18 cellular contexts compared by ENCODE assay signal in the genomic region with DNA sequence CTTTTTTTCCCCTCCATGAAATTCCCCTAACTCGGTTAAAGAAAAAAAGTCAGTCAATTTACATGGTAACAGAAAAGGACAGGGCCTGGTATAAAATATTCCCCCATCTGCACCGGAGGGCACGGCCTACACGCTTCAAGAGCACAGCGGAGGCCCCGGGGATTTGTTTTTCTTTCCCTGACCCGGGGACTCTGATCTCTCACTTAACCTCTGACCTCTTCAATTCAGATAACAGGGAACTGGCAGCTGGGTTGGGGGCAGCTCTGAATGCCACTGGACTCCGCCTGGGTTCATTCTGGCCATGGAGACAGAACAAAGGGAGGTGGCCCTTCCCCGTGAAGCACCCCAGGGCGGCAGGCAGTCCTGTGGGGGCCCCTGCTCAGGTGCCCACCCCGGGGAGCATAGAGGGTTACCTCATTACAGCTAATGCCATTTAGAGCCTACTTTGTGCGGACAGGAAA.
DNase-seq lines count a peak whose midpoint lies in the region; ATAC-seq and TF ChIP-seq lines count a peak whose summit lies in the region.
"Had no signal": no experiment of that assay in that cellular context is flagged by ENCODE, and none has a peak within 500 bp of the region (broad histone marks: within the 10 kb centered on the region; RNA-seq: fewer than 3 reads in every experiment).

No MANE protein-coding gene starts in this region.

- no peak for TF ChIP-seq POLR2A in gastroesophageal sphincter (IDR thresholded peaks at IDR 0.05)

- peak overlapping the region; percentile 78 to 94 (median 89) for H3K27ac Mint-ChIP-seq in nephron
- peak overlapping the region; percentile 92 for H3K27ac Mint-ChIP-seq in type B pancreatic cell
- H3K27ac Mint-ChIP-seq: activated CD4-positive, alpha-beta T cell treated with anti-CD3 and anti-CD28 coated beads, Interleukin-2, amount 10 ng/mL, durations not matched to agents 24 days and 14 days; CD4-positive, CD25-positive, alpha-beta regulatory T cell; memory B cell had no signal

- TF ChIP-seq CTCF in gastroesophageal sphincter (IDR thresholded peaks at IDR 0.05) = no peak
- no peak for TF ChIP-seq CTCF in nephron (IDR thresholded peaks at IDR 0.05; ENCODE audit: unreplicated experiment in 3 of 3)
- no peak for TF ChIP-seq CTCF in type B pancreatic cell (conservative IDR thresholded peaks at IDR 0.05)
- no peak for TF ChIP-seq CTCF in brain microvascular endothelial cell (IDR thresholded peaks at IDR 0.05; ENCODE audit: low read depth, low read length, missing control alignments)

- in situ Hi-C loops in brain microvascular endothelial cell (cut with HindIII; ENCODE audit: low pct_ligation_motif_present, low sequenced_read_pairs) = no loop called here

- no peaks in the 10 kb centered on the region for H3K9me3 ChIP-seq in gastroesophageal sphincter
- H3K9me3 ChIP-seq: gastrocnemius medialis, thyroid gland had no signal

- no peaks in the 10 kb centered on the region for H3K9me3 Mint-ChIP-seq in nephron
- H3K9me3 Mint-ChIP-seq in type B pancreatic cell = no peaks in the 10 kb centered on the region
- H3K9me3 Mint-ChIP-seq: activated CD4-positive, alpha-beta T cell treated with anti-CD3 and anti-CD28 coated beads, Interleukin-2, amount 10 ng/mL, durations not matched to agents 24 days and 14 days; CD4-positive, CD25-positive, alpha-beta regulatory T cell; memory B cell had no signal

- ATAC-seq in gastroesophageal sphincter = no peak
- ATAC-seq in GM21381 (IDR thresholded peaks at IDR 0.05; ENCODE audit: unreplicated experiment) = no peak
- ATAC-seq in GM18498 (IDR thresholded peaks at IDR 0.05; ENCODE audit: unreplicated experiment) = no peak
- ATAC-seq: gastrocnemius medialis had no signal

- H3K36me3 Mint-ChIP-seq in nephron (ENCODE audit: low read depth) = no peaks in the 10 kb centered on the region
- H3K36me3 Mint-ChIP-seq in type B pancreatic cell = no peaks in the 10 kb centered on the region
- H3K36me3 Mint-ChIP-seq: CD4-positive, CD25-positive, alpha-beta regulatory T cell had no signal

- no peak for TF ChIP-seq EP300 in gastroesophageal sphincter (IDR thresholded peaks at IDR 0.05)

- H3K27me3 Mint-ChIP-seq in nephron (ENCODE audit: low read depth) (peaks cover 16% of the 10 kb centered on the region), type B pancreatic cell (peaks cover 3% of the 10 kb centered on the region)
- H3K27me3 Mint-ChIP-seq: activated CD4-positive, alpha-beta T cell treated with anti-CD3 and anti-CD28 coated beads, Interleukin-2, amount 10 ng/mL, durations not matched to agents 24 days and 14 days; CD4-positive, CD25-positive, alpha-beta regulatory T cell had no signal

- WGBS in gastroesophageal sphincter (ENCODE audit: low coverage in 1 of 2), 2 donors = 81 to 85% methylated on average over 4 to 6 of the region's 12 CpGs

- no peak overlapping the region for H3K4me3 ChIP-seq in gastroesophageal sphincter
- H3K4me3 ChIP-seq in brain microvascular endothelial cell (ENCODE audit: low read depth, low read length) = no peak overlapping the region
- H3K4me3 ChIP-seq: gastrocnemius medialis, thyroid gland had no signal

- H3K27me3 ChIP-seq in gastroesophageal sphincter = no peaks in the 10 kb centered on the region
- H3K27me3 ChIP-seq in brain microvascular endothelial cell (replicated peaks) = no peaks in the 10 kb centered on the region
- H3K27me3 ChIP-seq: gastrocnemius medialis, thyroid gland had no signal

- DNase-seq in NCI-H2227 treated with DMSO at 0.1 percent for 48 hours (lab: John Stamatoyannopoulos, UW) (peak; percentile 1), NCI-H2227 (lab: John Stamatoyannopoulos, UW; ENCODE audit: unreplicated experiment) (no peak), type B pancreatic cell (ENCODE audit: extremely low spot score, unreplicated experiment) (no peak), brain microvascular endothelial cell (no peak)
- DNase-seq: activated CD4-positive, alpha-beta T cell treated with anti-CD3 and anti-CD28 coated beads, Interleukin-2, amount 10 ng/mL, durations not matched to agents 24 days and 14 days; activated CD8-positive, alpha-beta memory T cell treated with anti-CD3 and anti-CD28 coated beads, Interleukin-2, amount 50 U/mL, for 48 hours; CD4-positive, CD25-positive, alpha-beta regulatory T cell; DND-41; gastrocnemius medialis; NCI-H2029; NCI-H510A had no signal

- peak overlapping the region in 3 of 4 donors; percentile 25 to 59 (median 57) for H3K27ac ChIP-seq in gastroesophageal sphincter
- H3K27ac ChIP-seq in brain microvascular endothelial cell = no peak overlapping the region
- H3K27ac ChIP-seq: 22Rv1, gastrocnemius medialis, thyroid gland had no signal

- H3K4me1 Mint-ChIP-seq in nephron = peaks cover 34% of the 10 kb centered on the region
- peaks cover 55% of the 10 kb centered on the region for H3K4me1 Mint-ChIP-seq in type B pancreatic cell (ENCODE audit: unreplicated experiment)
- H3K4me1 Mint-ChIP-seq: memory B cell had no signal

- H3K4me1 ChIP-seq in gastroesophageal sphincter = peaks cover 0 to 22% (median 9%) of the 10 kb centered on the region in 3 donors
- H3K4me1 ChIP-seq: gastrocnemius medialis, thyroid gland had no signal

- H3K36me3 ChIP-seq in gastroesophageal sphincter = no peaks in the 10 kb centered on the region
- H3K36me3 ChIP-seq in brain microvascular endothelial cell (replicated peaks) = no peaks in the 10 kb centered on the region
- H3K36me3 ChIP-seq: gastrocnemius medialis, thyroid gland had no signal

- H3K4me3 Mint-ChIP-seq in nephron (no peak overlapping the region), type B pancreatic cell (peak overlapping the region; percentile 53)
- H3K4me3 Mint-ChIP-seq: activated CD4-positive, alpha-beta T cell treated with anti-CD3 and anti-CD28 coated beads, Interleukin-2, amount 10 ng/mL, durations not matched to agents 24 days and 14 days; memory B cell had no signal
